Comparison of ENCODE assay signal across 23 cellular contexts in the genomic region with DNA sequence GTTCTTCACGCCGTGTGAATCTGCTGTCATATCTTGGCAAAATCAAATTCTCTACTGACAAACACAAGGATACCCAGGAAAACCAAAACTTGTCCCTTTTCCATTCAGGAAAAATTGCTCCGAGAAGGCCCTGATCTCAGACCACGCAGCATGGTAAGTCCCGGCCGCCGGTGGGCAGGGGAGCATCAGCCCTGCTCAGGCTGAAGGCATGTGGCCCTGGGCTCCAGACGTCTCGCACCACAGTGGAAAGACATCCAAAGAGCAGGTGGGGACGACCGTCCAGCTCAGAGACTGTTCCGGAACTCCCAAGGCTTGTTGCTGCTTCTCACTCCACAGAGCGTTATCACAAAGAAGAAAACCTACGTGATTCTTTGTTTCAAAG. TPM values are rescaled to one million over a fixed set of nuclear protein-coding genes. Genes with fewer than 3 reads are reported as not detected.
"Had no signal": no experiment of that assay in that cellular context is flagged by ENCODE, and none has a peak within 500 bp of the region (broad histone marks: within the 10 kb centered on the region; RNA-seq: fewer than 3 reads in every experiment).

No MANE protein-coding gene starts in this region.

- H3K4me3 ChIP-seq: coronary artery, heart left ventricle, psoas muscle, sigmoid colon, skin epidermis had no signal

- H3K4me1 ChIP-seq: psoas muscle, sigmoid colon had no signal

- ATAC-seq: heart left ventricle; naive thymus-derived CD4-positive, alpha-beta T cell; psoas muscle had no signal

- H3K9me3 Mint-ChIP-seq: endodermal cell; naive thymus-derived CD4-positive, alpha-beta T cell; nephron progenitor cell had no signal

- H3K4me3 Mint-ChIP-seq: endodermal cell; naive thymus-derived CD4-positive, alpha-beta T cell; nephron progenitor cell had no signal

- H3K27ac Mint-ChIP-seq: endodermal cell; naive thymus-derived CD4-positive, alpha-beta T cell had no signal

- H3K4me1 Mint-ChIP-seq: endodermal cell had no signal

- H3K27ac ChIP-seq: coronary artery, heart left ventricle, neutrophil, psoas muscle, sigmoid colon, skin epidermis had no signal

- H3K27me3 ChIP-seq: heart left ventricle, neutrophil, sigmoid colon had no signal

- H3K27me3 Mint-ChIP-seq: naive thymus-derived CD4-positive, alpha-beta T cell had no signal

- H3K9me3 ChIP-seq: heart left ventricle, neutrophil, psoas muscle, sigmoid colon had no signal

- DNase-seq: effector CD4-positive, alpha-beta T cell; endodermal cell; foreskin melanocyte; hypothalamus; islet precursor cell; mesendoderm; naive thymus-derived CD4-positive, alpha-beta T cell; nephron progenitor cell; retina; sigmoid colon; stimulated activated CD4-positive, alpha-beta T cell treated with anti-CD3 and anti-CD28 coated beads, Interleukin-12 subunit alpha, Interleukin-12 subunit beta, amount 100 ng/mL, for 4 hours; stimulated activated naive CD4-positive, alpha-beta T cell treated with Interleukin-2 at 50 U/mL for 16 hours; trophoblast cell had no signal

RNA-seq across cellular contexts. Expression of gene MUC5B, which starts 56.8 kb away (rescaled TPM):
- total RNA-seq: chondrocyte; dermis microvascular lymphatic vessel endothelial cell; endodermal cell; heart left ventricle; lung microvascular endothelial cell; naive thymus-derived CD4-positive, alpha-beta T cell; osteoblast; urinary bladder had no signal
- polyA plus RNA-seq: naive thymus-derived CD4-positive, alpha-beta T cell; urinary bladder had no signal
